In the genomic region with DNA sequence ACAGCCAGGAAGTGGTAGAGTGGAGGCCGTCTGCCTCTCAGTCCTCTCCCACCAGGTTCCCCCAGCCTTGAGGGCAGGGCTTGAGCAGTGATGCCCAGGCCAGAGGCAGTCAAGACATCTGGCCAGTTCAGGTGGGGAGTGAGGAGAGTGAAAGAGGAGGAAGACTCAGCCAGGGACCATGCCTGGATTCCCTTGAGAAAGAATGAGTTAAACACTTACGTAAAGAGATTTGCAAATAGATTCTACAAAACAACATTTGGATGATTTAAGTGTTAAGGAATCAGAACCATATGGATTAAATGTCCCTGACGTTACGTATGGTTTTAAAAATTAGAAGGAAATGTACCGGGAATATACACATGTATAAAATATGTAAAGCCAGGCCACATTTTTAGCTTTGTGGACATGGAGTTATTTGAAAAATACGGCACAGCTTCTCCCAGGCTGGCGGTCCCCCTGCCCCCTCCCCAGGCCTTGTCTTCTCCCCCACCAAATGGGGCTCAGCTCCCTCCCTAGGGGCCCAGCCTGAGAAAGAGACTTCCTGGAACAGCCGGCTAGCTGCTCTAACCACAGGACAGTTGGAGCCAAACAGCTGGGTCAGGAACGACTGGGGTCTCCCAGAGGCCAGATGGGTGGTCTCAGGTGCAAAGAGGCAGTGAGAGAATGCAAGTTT, we compare ENCODE assay signal across 1 cellular context.
TF ChIP-seq lines count a peak whose summit lies in the region.

No MANE protein-coding gene starts in this region.

TF ChIP-seq in WTC11, 78 proteins besides CTCF, POLR2A, EP300 and RAD21 (continued from another document):
- TF ChIP-seq, protein P1, sequence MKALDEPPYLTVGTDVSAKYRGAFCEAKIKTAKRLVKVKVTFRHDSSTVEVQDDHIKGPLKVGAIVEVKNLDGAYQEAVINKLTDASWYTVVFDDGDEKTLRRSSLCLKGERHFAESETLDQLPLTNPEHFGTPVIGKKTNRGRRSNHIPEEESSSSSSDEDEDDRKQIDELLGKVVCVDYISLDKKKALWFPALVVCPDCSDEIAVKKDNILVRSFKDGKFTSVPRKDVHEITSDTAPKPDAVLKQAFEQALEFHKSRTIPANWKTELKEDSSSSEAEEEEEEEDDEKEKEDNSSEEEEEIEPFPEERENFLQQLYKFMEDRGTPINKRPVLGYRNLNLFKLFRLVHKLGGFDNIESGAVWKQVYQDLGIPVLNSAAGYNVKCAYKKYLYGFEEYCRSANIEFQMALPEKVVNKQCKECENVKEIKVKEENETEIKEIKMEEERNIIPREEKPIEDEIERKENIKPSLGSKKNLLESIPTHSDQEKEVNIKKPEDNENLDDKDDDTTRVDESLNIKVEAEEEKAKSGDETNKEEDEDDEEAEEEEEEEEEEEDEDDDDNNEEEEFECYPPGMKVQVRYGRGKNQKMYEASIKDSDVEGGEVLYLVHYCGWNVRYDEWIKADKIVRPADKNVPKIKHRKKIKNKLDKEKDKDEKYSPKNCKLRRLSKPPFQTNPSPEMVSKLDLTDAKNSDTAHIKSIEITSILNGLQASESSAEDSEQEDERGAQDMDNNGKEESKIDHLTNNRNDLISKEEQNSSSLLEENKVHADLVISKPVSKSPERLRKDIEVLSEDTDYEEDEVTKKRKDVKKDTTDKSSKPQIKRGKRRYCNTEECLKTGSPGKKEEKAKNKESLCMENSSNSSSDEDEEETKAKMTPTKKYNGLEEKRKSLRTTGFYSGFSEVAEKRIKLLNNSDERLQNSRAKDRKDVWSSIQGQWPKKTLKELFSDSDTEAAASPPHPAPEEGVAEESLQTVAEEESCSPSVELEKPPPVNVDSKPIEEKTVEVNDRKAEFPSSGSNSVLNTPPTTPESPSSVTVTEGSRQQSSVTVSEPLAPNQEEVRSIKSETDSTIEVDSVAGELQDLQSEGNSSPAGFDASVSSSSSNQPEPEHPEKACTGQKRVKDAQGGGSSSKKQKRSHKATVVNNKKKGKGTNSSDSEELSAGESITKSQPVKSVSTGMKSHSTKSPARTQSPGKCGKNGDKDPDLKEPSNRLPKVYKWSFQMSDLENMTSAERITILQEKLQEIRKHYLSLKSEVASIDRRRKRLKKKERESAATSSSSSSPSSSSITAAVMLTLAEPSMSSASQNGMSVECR (CRISPR knock-in tag; IDR thresholded peaks at IDR 0.05; ENCODE audit: borderline replicate concordance): no peak
- TF ChIP-seq ZNF416 (CRISPR knock-in tag; IDR thresholded peaks at IDR 0.05) (no peak), MYBL2 (CRISPR knock-in tag; IDR thresholded peaks at IDR 0.05) (no peak), GABPB1 (CRISPR knock-in tag; IDR thresholded peaks at IDR 0.05) (no peak)
- TF ChIP-seq, protein P2, sequence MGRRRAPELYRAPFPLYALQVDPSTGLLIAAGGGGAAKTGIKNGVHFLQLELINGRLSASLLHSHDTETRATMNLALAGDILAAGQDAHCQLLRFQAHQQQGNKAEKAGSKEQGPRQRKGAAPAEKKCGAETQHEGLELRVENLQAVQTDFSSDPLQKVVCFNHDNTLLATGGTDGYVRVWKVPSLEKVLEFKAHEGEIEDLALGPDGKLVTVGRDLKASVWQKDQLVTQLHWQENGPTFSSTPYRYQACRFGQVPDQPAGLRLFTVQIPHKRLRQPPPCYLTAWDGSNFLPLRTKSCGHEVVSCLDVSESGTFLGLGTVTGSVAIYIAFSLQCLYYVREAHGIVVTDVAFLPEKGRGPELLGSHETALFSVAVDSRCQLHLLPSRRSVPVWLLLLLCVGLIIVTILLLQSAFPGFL (CRISPR knock-in tag; IDR thresholded peaks at IDR 0.05; ENCODE audit: borderline replicate concordance): no peak
- TF ChIP-seq, protein P3, sequence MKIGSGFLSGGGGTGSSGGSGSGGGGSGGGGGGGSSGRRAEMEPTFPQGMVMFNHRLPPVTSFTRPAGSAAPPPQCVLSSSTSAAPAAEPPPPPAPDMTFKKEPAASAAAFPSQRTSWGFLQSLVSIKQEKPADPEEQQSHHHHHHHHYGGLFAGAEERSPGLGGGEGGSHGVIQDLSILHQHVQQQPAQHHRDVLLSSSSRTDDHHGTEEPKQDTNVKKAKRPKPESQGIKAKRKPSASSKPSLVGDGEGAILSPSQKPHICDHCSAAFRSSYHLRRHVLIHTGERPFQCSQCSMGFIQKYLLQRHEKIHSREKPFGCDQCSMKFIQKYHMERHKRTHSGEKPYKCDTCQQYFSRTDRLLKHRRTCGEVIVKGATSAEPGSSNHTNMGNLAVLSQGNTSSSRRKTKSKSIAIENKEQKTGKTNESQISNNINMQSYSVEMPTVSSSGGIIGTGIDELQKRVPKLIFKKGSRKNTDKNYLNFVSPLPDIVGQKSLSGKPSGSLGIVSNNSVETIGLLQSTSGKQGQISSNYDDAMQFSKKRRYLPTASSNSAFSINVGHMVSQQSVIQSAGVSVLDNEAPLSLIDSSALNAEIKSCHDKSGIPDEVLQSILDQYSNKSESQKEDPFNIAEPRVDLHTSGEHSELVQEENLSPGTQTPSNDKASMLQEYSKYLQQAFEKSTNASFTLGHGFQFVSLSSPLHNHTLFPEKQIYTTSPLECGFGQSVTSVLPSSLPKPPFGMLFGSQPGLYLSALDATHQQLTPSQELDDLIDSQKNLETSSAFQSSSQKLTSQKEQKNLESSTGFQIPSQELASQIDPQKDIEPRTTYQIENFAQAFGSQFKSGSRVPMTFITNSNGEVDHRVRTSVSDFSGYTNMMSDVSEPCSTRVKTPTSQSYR (CRISPR knock-in tag; IDR thresholded peaks at IDR 0.05): no peak
